Comparison of ENCODE assay signal across 9 cellular contexts in genomic region chr3:129975332-129976090, GRCh38. TPM values are rescaled to one million over a fixed set of nuclear protein-coding genes. Genes with fewer than 3 reads are reported as not detected.
DNase-seq lines count a peak whose midpoint lies in the region; ATAC-seq and TF ChIP-seq lines count a peak whose summit lies in the region.
"Had no signal": no experiment of that assay in that cellular context is flagged by ENCODE, and none has a peak within 500 bp of the region (broad histone marks: within the 10 kb centered on the region; RNA-seq: fewer than 3 reads in every experiment).

No MANE protein-coding gene starts in this region.

- H3K4me3 Mint-ChIP-seq in endodermal cell, result peak overlapping the region; percentile 44

- H3K4me1 ChIP-seq in BE2C, result no peaks in the 10 kb centered on the region; the same call in 1 of the 2 replicates
- H3K4me1 ChIP-seq in endodermal cell (ENCODE audit: control insufficient read depth, insufficient read depth, low read length), result no peaks in the 10 kb centered on the region
- peaks cover 0 to 21% (median 18%) of the 10 kb centered on the region in 4 donors for H3K4me1 ChIP-seq in sigmoid colon

- H3K9me3 ChIP-seq in BE2C (no peaks in the 10 kb centered on the region), endodermal cell (ENCODE audit: control insufficient read depth, low read length) (no peaks in the 10 kb centered on the region), neural cell (ENCODE audit: low read length) (no peaks in the 10 kb centered on the region), sigmoid colon (no peaks in the 10 kb centered on the region)

- H3K36me3 Mint-ChIP-seq in endodermal cell (ENCODE audit: low read depth), result peaks cover 2% of the 10 kb centered on the region

- H3K27ac Mint-ChIP-seq in endodermal cell, result no peak overlapping the region

- no peak overlapping the region for H2AFZ ChIP-seq in neural cell (ENCODE audit: low read depth, low read length)

- H3K4me1 Mint-ChIP-seq in endodermal cell, result peaks cover 11% of the 10 kb centered on the region

- no peaks in the 10 kb centered on the region for H4K20me1 ChIP-seq in neural cell (ENCODE audit: insufficient read depth)

- H3K79me2 ChIP-seq in neural cell (replicated peaks; ENCODE audit: insufficient read depth, low read length), result no peaks in the 10 kb centered on the region

- H3K27me3 ChIP-seq in BE2C (peaks cover 37% of the 10 kb centered on the region), endodermal cell (ENCODE audit: control insufficient read depth, insufficient read depth, low read length, poor library complexity, severe bottlenecking) (peaks cover 97% of the 10 kb centered on the region), neural cell (ENCODE audit: insufficient read depth, low read depth, low read length) (peaks cover 50% of the 10 kb centered on the region), sigmoid colon (peaks cover 29 to 72% (median 57%) of the 10 kb centered on the region in 3 donors)

- intact Hi-C loops in sigmoid colon (cut with DNase I), result no loop called here

- no peaks in the 10 kb centered on the region for H3K9me2 ChIP-seq in neural cell (ENCODE audit: insufficient read depth, low read length)

- no peak overlapping the region for H3K4me2 ChIP-seq in neural cell (ENCODE audit: low read length)

- no peaks in the 10 kb centered on the region for H3K9me3 Mint-ChIP-seq in endodermal cell

- peak; percentile 23; the same call in 1 of the 2 replicates for TF ChIP-seq CTCF in BE2C (IDR thresholded peaks at IDR 0.05; ENCODE audit: low read depth, low read length)
- TF ChIP-seq CTCF in endodermal cell (conservative IDR thresholded peaks at IDR 0.05), result peak; percentile 27
- TF ChIP-seq CTCF in neural cell (IDR thresholded peaks at IDR 0.05; ENCODE audit: poor library complexity, severe bottlenecking), result peak; percentile 13
- TF ChIP-seq CTCF in sigmoid colon (IDR thresholded peaks at IDR 0.05), result no peak

- no peak for TF ChIP-seq RAD21 in neural cell (conservative IDR thresholded peaks at IDR 0.05)

- H3K27me3 Mint-ChIP-seq in endodermal cell (ENCODE audit: insufficient read depth), result peaks cover 99% of the 10 kb centered on the region

- H3K4me3 ChIP-seq in BE2C (ENCODE audit: low read depth, low read length) (peak overlapping the region; percentile 32), endodermal cell (ENCODE audit: low read length) (peak overlapping the region; percentile 69), neural cell (ENCODE audit: low read length) (peak overlapping the region; percentile 55), sigmoid colon (peak overlapping the region in 2 of 4 donors; percentile 25 to 26)

- H3F3A ChIP-seq in neural cell (ENCODE audit: insufficient read depth, low read length, poor library complexity, severe bottlenecking), result no peaks in the 10 kb centered on the region

- TF ChIP-seq POLR2A in sigmoid colon (IDR thresholded peaks at IDR 0.05), result no peak

- no peak overlapping the region for H3K9ac ChIP-seq in endodermal cell (ENCODE audit: extremely low read depth, low read length, poor library complexity, severe bottlenecking)
- H3K9ac ChIP-seq in neural cell (ENCODE audit: low read length), result no peak overlapping the region

- 4 to 6% methylated on average over 26 to 62 of the region's 62 CpGs for WGBS in endodermal cell (ENCODE audit: insufficient coverage in 1 of 2, insufficient read length in 1 of 2), 2 experiments
- whole genome bisulfite sequencing in sigmoid colon, 2 donors, result 9 to 12% methylated on average over 62 of the region's 62 CpGs

- H3K27ac ChIP-seq in endodermal cell (ENCODE audit: low read depth, low read length), result no peak overlapping the region
- no peak overlapping the region for H3K27ac ChIP-seq in neural cell (ENCODE audit: low read length)
- H3K27ac ChIP-seq in sigmoid colon, result no peak overlapping the region

- no peak for ATAC-seq in HG03439 (IDR thresholded peaks at IDR 0.05; ENCODE audit: unreplicated experiment)

- TF ChIP-seq EP300 in neural cell (conservative IDR thresholded peaks at IDR 0.05; ENCODE audit: poor library complexity, severe bottlenecking), result no peak
- TF ChIP-seq EP300 in sigmoid colon (IDR thresholded peaks at IDR 0.05), result no peak

- DNase-seq in BE2C (peak; percentile 25), NCI-H69 (lab: John Stamatoyannopoulos, UW) (peak; percentile 11), endodermal cell (peak; percentile 84), sigmoid colon (no peak), epidermal melanocyte (ENCODE audit: insufficient read length, low spot score) (no peak), 8988T (no peak)
- DNase-seq: NCI-H187 treated with DMSO at 0.1 percent for 48 hours had no signal

- no peaks in the 10 kb centered on the region for H3K36me3 ChIP-seq in BE2C
- H3K36me3 ChIP-seq in endodermal cell (ENCODE audit: control insufficient read depth, insufficient read depth, low read length), result no peaks in the 10 kb centered on the region
- H3K36me3 ChIP-seq in neural cell (ENCODE audit: insufficient read depth, low read length), result no peaks in the 10 kb centered on the region
- H3K36me3 ChIP-seq in sigmoid colon, result no peaks in the 10 kb centered on the region

TF ChIP-seq in neural cell, 6 proteins besides CTCF, POLR2A, EP300 and RAD21:
- no peak for TF ChIP-seq POLR2AphosphoS5 (IDR thresholded peaks at IDR 0.05)
- no peak for TF ChIP-seq SMC3 (conservative IDR thresholded peaks at IDR 0.05; ENCODE audit: poor library complexity)
- TF ChIP-seq EZH2 (IDR thresholded peaks at IDR 0.05; ENCODE audit: borderline replicate concordance, insufficient read depth, low read length, poor library complexity, severe bottlenecking), result no peak
- no peak for TF ChIP-seq MXI1 (conservative IDR thresholded peaks at IDR 0.05; ENCODE audit: poor library complexity, severe bottlenecking)
- no peak for TF ChIP-seq REST (IDR thresholded peaks at IDR 0.05; ENCODE audit: borderline replicate concordance)
- no peak for TF ChIP-seq TAF1 (IDR thresholded peaks at IDR 0.05; ENCODE audit: low read depth)

RNA-seq across cellular contexts. Expression of gene TRH, which starts 1.0 kb away (rescaled TPM):
- not detected for polyA plus RNA-seq in BE2C (2012; ENCODE audit: insufficient read depth, insufficient read length, low read depth)
- under 1 TPM; 0.22 to 0.29 TPM for total RNA-seq in endodermal cell
- 2.7 TPM for polyA plus RNA-seq in endodermal cell (2013, experiment 1 of 2)
- 2.5 TPM for polyA plus RNA-seq in endodermal cell (2013, experiment 2 of 2)
- polyA plus RNA-seq in neural cell, result 2.6 TPM in 2 replicates
- 0.73 and 1.3 TPM in 2 replicates for polyA minus RNA-seq in neural cell
- total RNA-seq in sigmoid colon, result not detected
- polyA plus RNA-seq in sigmoid colon, result under 1 TPM in 1 of 3 donors, not detected in 2; 0.03 TPM

Comparison
In these comparisons a context has a peak if more than half of its experiments do, and no peak if none do; other contexts are left out.
1. DNase-seq: peak in BE2C (single experiment), NCI-H69 (single experiment) and endodermal cell (single experiment); none in sigmoid colon (single experiment), epidermal melanocyte (single experiment) and 8988T (single experiment).
2. CTCF ChIP-seq: peak in BE2C (single experiment), endodermal cell (single experiment) and neural cell (single experiment); none in sigmoid colon (0 of 4).